20 cellular contexts compared by ENCODE assay signal in the genomic region with DNA sequence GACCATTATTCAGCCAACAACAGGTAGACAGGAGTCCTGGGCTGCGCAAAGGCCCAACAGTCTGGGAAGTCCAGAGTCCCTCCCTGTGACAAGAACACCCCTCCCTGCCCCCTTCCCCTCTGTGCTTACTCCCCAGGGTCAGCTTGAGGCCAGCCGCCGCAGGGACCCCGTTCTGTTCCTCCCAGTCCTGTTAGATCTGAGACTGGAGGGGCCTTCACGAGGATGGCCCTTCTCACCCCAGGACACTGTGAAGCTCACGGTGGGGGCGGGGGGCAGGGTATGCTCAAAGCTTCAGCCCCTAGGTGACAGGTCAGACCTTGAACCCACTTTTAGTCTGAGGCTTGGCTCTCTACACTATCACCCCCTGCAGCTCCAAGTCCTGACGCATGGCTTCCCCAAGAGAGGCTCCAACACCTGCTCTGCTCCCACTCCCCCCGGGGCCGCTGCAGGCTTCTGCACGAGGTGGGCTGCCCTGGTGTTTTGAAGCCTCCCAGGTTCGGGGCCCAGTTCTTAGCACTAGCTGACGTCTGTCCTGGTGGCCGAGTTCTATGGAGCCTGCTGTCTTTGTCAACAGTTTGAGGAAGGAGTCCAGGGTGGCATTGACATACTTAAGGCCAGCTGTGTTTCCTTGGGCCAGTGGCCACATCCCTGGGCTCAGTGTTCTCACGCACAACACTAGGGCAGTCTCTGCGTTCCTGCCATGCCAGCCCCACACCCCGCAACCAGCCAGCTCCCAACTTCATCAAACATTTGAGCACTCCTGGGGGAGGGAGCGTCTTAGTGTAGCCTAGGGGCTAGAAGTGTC. TPM values are rescaled to one million over a fixed set of nuclear protein-coding genes. Genes with fewer than 3 reads are reported as not detected.
DNase-seq lines count a peak whose midpoint lies in the region; ATAC-seq and TF ChIP-seq lines count a peak whose summit lies in the region.
"Had no signal": no experiment of that assay in that cellular context is flagged by ENCODE, and none has a peak within 500 bp of the region (broad histone marks: within the 10 kb centered on the region; RNA-seq: fewer than 3 reads in every experiment).

No MANE protein-coding gene starts in this region.

- no peaks in the 10 kb centered on the region for H3K36me3 Mint-ChIP-seq in WTC11
- H3K36me3 Mint-ChIP-seq: stimulated activated effector memory CD8-positive, alpha-beta T cell treated with anti-CD3 and anti-CD28 coated beads, Interleukin-12 subunit alpha, Interleukin-12 subunit beta, amount 100 ng/mL, for 72 hours had no signal

- H3K27me3 ChIP-seq in H7 (ENCODE audit: control insufficient read depth, insufficient read depth, low read length) (no peaks in the 10 kb centered on the region; the same call in 1 of the 2 replicates), sigmoid colon (no peaks in the 10 kb centered on the region)
- H3K27me3 ChIP-seq: colonic mucosa, hepatocyte, thyroid gland had no signal

- WGBS in sigmoid colon, 2 donors: 92 to 93% methylated on average over 18 of the region's 18 CpGs

- POLR2A ChIA-PET in WTC11 (lab: Charles Lee): no interaction called here

- H3K4me1 ChIP-seq in sigmoid colon: peaks cover 0 to 3% (median under 1%) of the 10 kb centered on the region in 4 donors
- H3K4me1 ChIP-seq: thyroid gland had no signal

- intact Hi-C loops in sigmoid colon (cut with DNase I): no loop called here

- H3K4me3 ChIP-seq in H7 (ENCODE audit: insufficient read depth, low read depth, low read length) (no peak overlapping the region), sigmoid colon (no peak overlapping the region)
- H3K4me3 ChIP-seq: colonic mucosa, hepatocyte, thyroid gland had no signal

- no peaks in the 10 kb centered on the region for H3K27me3 Mint-ChIP-seq in WTC11 (ENCODE audit: low read depth)

- ATAC-seq in WTC11: no peak
- no peak for ATAC-seq in HG02870 (IDR thresholded peaks at IDR 0.05; ENCODE audit: unreplicated experiment)
- ATAC-seq: stimulated activated effector memory CD8-positive, alpha-beta T cell treated with anti-CD3 and anti-CD28 coated beads, Interleukin-12 subunit alpha, Interleukin-12 subunit beta, amount 100 ng/mL, for 72 hours had no signal

- H3K4me3 Mint-ChIP-seq in WTC11: no peak overlapping the region
- H3K4me3 Mint-ChIP-seq: stimulated activated effector memory CD8-positive, alpha-beta T cell treated with anti-CD3 and anti-CD28 coated beads, Interleukin-12 subunit alpha, Interleukin-12 subunit beta, amount 100 ng/mL, for 72 hours had no signal

- no peaks in the 10 kb centered on the region for H3K9me3 ChIP-seq in sigmoid colon
- H3K9me3 ChIP-seq: colonic mucosa, thyroid gland had no signal

- DNase-seq in H7 (peak; percentile 57), WTC11 (ENCODE audit: low spot score) (peak; percentile 9), islet precursor cell (peak; percentile 42), sigmoid colon (peak; percentile 60), H4 (ENCODE audit: low spot score) (no peak)
- DNase-seq in activated CD4-positive, alpha-beta T cell treated with anti-CD3 and anti-CD28 coated beads, Interleukin-2, amount 50 U/mL, for 48 hours: no peak
- DNase-seq: activated CD4-positive, alpha-beta T cell treated with anti-CD3 and anti-CD28 coated beads, Interleukin-2, amount 50 U/mL, for 1 hour; activated naive CD4-positive, alpha-beta T cell; AML-193; colonic mucosa; DND-41; Karpas-422; kidney glomerular epithelial cell; NCI-H1105 treated with DMSO at 0.1 percent for 48 hours; retina; SHP77 treated with DMSO at 0.1 percent for 48 hours; thyroid gland had no signal

- no peaks in the 10 kb centered on the region for H3K9me3 Mint-ChIP-seq in WTC11
- H3K9me3 Mint-ChIP-seq: stimulated activated effector memory CD8-positive, alpha-beta T cell treated with anti-CD3 and anti-CD28 coated beads, Interleukin-12 subunit alpha, Interleukin-12 subunit beta, amount 100 ng/mL, for 72 hours had no signal

- CTCF ChIA-PET in WTC11 (lab: Charles Lee): interaction anchor here (0.6 to 1.8 kb wide), 7 partner anchors 12 to 397 kb away, joined by 3 to 16 read pairs (median 5); no protein-coding TSS in a partner anchor

- no peak for TF ChIP-seq EP300 in sigmoid colon (IDR thresholded peaks at IDR 0.05)

- H3K27ac ChIP-seq in sigmoid colon: no peak overlapping the region
- H3K27ac ChIP-seq: colonic mucosa, hepatocyte, thyroid gland had no signal

- H3K27ac Mint-ChIP-seq in WTC11: peak overlapping the region; percentile 76; the same call in 1 of the 2 replicates
- H3K27ac Mint-ChIP-seq: stimulated activated effector memory CD8-positive, alpha-beta T cell treated with anti-CD3 and anti-CD28 coated beads, Interleukin-12 subunit alpha, Interleukin-12 subunit beta, amount 100 ng/mL, for 72 hours had no signal

- no peaks in the 10 kb centered on the region for H3K36me3 ChIP-seq in H7 (replicated peaks; ENCODE audit: control insufficient read depth, insufficient read depth, low read length)
- H3K36me3 ChIP-seq in sigmoid colon: no peaks in the 10 kb centered on the region
- H3K36me3 ChIP-seq: colonic mucosa, thyroid gland had no signal

- no peak for TF ChIP-seq POLR2A in sigmoid colon (IDR thresholded peaks at IDR 0.05)

- H3K4me1 Mint-ChIP-seq in WTC11: peaks cover 5% of the 10 kb centered on the region
- H3K4me1 Mint-ChIP-seq: stimulated activated effector memory CD8-positive, alpha-beta T cell treated with anti-CD3 and anti-CD28 coated beads, Interleukin-12 subunit alpha, Interleukin-12 subunit beta, amount 100 ng/mL, for 72 hours had no signal

- TF ChIP-seq CTCF in WTC11 (IDR thresholded peaks at IDR 0.05): no peak
- no peak for TF ChIP-seq CTCF in sigmoid colon (IDR thresholded peaks at IDR 0.05)

TF ChIP-seq in WTC11, 78 proteins besides CTCF, POLR2A, EP300 and RAD21 (continues in another document):
- TF ChIP-seq, protein P1, sequence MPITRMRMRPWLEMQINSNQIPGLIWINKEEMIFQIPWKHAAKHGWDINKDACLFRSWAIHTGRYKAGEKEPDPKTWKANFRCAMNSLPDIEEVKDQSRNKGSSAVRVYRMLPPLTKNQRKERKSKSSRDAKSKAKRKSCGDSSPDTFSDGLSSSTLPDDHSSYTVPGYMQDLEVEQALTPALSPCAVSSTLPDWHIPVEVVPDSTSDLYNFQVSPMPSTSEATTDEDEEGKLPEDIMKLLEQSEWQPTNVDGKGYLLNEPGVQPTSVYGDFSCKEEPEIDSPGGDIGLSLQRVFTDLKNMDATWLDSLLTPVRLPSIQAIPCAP (CRISPR knock-in tag; IDR thresholded peaks at IDR 0.05): no peak
- TF ChIP-seq MXD4 (CRISPR knock-in tag; IDR thresholded peaks at IDR 0.05; ENCODE audit: borderline replicate concordance): no peak
- no peak for TF ChIP-seq FOXK1 (CRISPR knock-in tag; IDR thresholded peaks at IDR 0.05)
- no peak for TF ChIP-seq ZNF263 (CRISPR knock-in tag; IDR thresholded peaks at IDR 0.05; ENCODE audit: low read depth)
- no peak for TF ChIP-seq GRHL2 (CRISPR knock-in tag; IDR thresholded peaks at IDR 0.05; ENCODE audit: insufficient replicate concordance, severe bottlenecking)
- TF ChIP-seq EMX1 (CRISPR knock-in tag; IDR thresholded peaks at IDR 0.05): no peak
- no peak for TF ChIP-seq NR1H2 (CRISPR knock-in tag; IDR thresholded peaks at IDR 0.05)
- TF ChIP-seq IRF2 (CRISPR knock-in tag; IDR thresholded peaks at IDR 0.05; ENCODE audit: borderline replicate concordance, low read depth): no peak
- no peak for TF ChIP-seq NR2C2 (CRISPR knock-in tag; IDR thresholded peaks at IDR 0.05)
- TF ChIP-seq SOX15 (CRISPR knock-in tag; IDR thresholded peaks at IDR 0.05): no peak
- no peak for TF ChIP-seq ZNF317 (CRISPR knock-in tag; IDR thresholded peaks at IDR 0.05; ENCODE audit: borderline replicate concordance, low read depth)
- TF ChIP-seq NFYB (CRISPR knock-in tag; conservative IDR thresholded peaks at IDR 0.05; ENCODE audit: low read depth): no peak
- TF ChIP-seq, protein P2, sequence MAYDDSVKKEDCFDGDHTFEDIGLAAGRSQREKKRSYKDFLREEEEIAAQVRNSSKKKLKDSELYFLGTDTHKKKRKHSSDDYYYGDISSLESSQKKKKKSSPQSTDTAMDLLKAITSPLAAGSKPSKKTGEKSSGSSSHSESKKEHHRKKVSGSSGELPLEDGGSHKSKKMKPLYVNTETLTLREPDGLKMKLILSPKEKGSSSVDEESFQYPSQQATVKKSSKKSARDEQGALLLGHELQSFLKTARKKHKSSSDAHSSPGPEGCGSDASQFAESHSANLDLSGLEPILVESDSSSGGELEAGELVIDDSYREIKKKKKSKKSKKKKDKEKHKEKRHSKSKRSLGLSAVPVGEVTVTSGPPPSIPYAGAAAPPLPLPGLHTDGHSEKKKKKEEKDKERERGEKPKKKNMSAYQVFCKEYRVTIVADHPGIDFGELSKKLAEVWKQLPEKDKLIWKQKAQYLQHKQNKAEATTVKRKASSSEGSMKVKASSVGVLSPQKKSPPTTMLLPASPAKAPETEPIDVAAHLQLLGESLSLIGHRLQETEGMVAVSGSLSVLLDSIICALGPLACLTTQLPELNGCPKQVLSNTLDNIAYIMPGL (CRISPR knock-in tag; IDR thresholded peaks at IDR 0.05): no peak
- TF ChIP-seq ZNF232 (CRISPR knock-in tag; IDR thresholded peaks at IDR 0.05): no peak
- TF ChIP-seq, protein P3, sequence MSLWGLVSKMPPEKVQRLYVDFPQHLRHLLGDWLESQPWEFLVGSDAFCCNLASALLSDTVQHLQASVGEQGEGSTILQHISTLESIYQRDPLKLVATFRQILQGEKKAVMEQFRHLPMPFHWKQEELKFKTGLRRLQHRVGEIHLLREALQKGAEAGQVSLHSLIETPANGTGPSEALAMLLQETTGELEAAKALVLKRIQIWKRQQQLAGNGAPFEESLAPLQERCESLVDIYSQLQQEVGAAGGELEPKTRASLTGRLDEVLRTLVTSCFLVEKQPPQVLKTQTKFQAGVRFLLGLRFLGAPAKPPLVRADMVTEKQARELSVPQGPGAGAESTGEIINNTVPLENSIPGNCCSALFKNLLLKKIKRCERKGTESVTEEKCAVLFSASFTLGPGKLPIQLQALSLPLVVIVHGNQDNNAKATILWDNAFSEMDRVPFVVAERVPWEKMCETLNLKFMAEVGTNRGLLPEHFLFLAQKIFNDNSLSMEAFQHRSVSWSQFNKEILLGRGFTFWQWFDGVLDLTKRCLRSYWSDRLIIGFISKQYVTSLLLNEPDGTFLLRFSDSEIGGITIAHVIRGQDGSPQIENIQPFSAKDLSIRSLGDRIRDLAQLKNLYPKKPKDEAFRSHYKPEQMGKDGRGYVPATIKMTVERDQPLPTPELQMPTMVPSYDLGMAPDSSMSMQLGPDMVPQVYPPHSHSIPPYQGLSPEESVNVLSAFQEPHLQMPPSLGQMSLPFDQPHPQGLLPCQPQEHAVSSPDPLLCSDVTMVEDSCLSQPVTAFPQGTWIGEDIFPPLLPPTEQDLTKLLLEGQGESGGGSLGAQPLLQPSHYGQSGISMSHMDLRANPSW (CRISPR knock-in tag; conservative IDR thresholded peaks at IDR 0.05; ENCODE audit: low read depth): no peak
- no peak for TF ChIP-seq FOXJ3 (CRISPR knock-in tag; IDR thresholded peaks at IDR 0.05; ENCODE audit: borderline replicate concordance)

RNA-seq across cellular contexts. Expression of a gene that starts 37.2 kb away (rescaled TPM):
- 21.8 and 22.0 TPM in 2 replicates for total RNA-seq in H7 (2014; rRNA removed; shearing (Covaris generic))
- total RNA-seq in WTC11 (2021) (10.5 to 12.4 TPM (median 11.8 TPM) in 3 replicates), sigmoid colon (10 to 100 TPM; 27.7 to 46.0 (median 34.2) TPM)
- 100 to 1,000 TPM in 2 of 3 donors, 10 to 100 TPM in 1; 67.9 to 115 (median 110) TPM for polyA plus RNA-seq in sigmoid colon
- 40.4 and 50.8 TPM in 2 replicates for total RNA-seq in H4 (2014; rRNA removed; shearing (Covaris generic))

Comparison
In these comparisons a context has a peak if more than half of its experiments do, and no peak if none do; other contexts are left out.
1. DNase-seq: peak in H7 (single experiment), WTC11 (single experiment), islet precursor cell (single experiment) and sigmoid colon (single experiment); none in H4 (single experiment) and activated CD4-positive, alpha-beta T cell treated with anti-CD3 and anti-CD28 coated beads, Interleukin-2, amount 50 U/mL, for 48 hours (0 of 2).